In the genomic region with DNA sequence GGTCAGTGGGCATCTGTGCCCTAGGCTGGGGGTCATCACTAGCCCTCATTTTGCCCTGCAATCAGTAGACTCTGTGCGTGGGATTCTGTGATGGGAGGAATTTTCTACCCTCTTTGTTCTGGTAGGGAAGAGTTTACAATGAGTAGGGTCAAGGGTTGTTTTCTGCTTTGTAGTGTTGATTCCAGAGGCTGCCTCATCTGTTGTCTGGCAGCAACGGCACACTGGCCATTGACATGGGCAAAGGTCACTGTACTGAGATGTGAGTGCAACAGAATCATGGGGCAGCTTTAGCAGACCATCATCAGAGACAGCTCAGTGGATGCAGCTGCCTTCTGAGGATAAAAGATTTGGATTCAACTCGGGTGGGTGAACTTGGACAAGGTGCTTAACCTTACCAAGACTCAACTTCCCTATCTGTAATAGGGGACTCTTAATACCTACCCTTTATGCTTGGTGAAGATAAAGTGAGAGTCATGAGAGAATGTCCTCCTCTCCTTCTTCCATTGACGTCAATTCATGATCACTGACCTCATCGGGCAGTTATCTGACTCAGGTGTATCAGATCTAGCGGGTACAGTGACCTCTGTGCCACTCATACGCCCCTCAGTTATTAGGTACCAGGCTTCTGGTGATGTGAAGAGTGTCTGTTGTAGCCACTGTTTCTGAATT, we compare ENCODE assay signal across 15 cellular contexts.
"Had no signal": no experiment of that assay in that cellular context is flagged by ENCODE, and none has a peak within 500 bp of the region (broad histone marks: within the 10 kb centered on the region; RNA-seq: fewer than 3 reads in every experiment).

No MANE protein-coding gene starts in this region.

- H3K27ac Mint-ChIP-seq: activated CD4-positive, alpha-beta memory T cell treated with anti-CD3 and anti-CD28 coated beads for 36 hours; activated naive CD4-positive, alpha-beta T cell treated with anti-CD3 and anti-CD28 coated beads, Interleukin-2, amount 10 ng/mL, durations not matched to agents 7 days and 5 days had no signal

- H3K9me3 ChIP-seq: esophagus squamous epithelium, gastrocnemius medialis, prostate gland, thyroid gland had no signal

- H3K4me3 Mint-ChIP-seq: activated CD4-positive, alpha-beta memory T cell treated with anti-CD3 and anti-CD28 coated beads for 36 hours; activated naive CD4-positive, alpha-beta T cell treated with anti-CD3 and anti-CD28 coated beads, Interleukin-2, amount 10 ng/mL, durations not matched to agents 7 days and 5 days; naive B cell had no signal

- H3K27ac ChIP-seq: esophagus squamous epithelium, gastrocnemius medialis, prostate gland had no signal

- H3K36me3 Mint-ChIP-seq: activated CD4-positive, alpha-beta memory T cell treated with anti-CD3 and anti-CD28 coated beads for 36 hours; activated naive CD4-positive, alpha-beta T cell treated with anti-CD3 and anti-CD28 coated beads, Interleukin-2, amount 10 ng/mL, durations not matched to agents 7 days and 5 days; naive B cell had no signal

- H3K27me3 Mint-ChIP-seq: activated CD4-positive, alpha-beta memory T cell treated with anti-CD3 and anti-CD28 coated beads for 36 hours had no signal

- H3K36me3 ChIP-seq: esophagus squamous epithelium, gastrocnemius medialis, prostate gland, thyroid gland had no signal

- H3K4me1 ChIP-seq: gastrocnemius medialis had no signal

- H3K9me3 Mint-ChIP-seq: activated CD4-positive, alpha-beta memory T cell treated with anti-CD3 and anti-CD28 coated beads for 36 hours; activated naive CD4-positive, alpha-beta T cell treated with anti-CD3 and anti-CD28 coated beads, Interleukin-2, amount 10 ng/mL, durations not matched to agents 7 days and 5 days; naive B cell had no signal

- H3K4me3 ChIP-seq: coronary artery, esophagus squamous epithelium, gastrocnemius medialis, prostate gland, thyroid gland had no signal

- H3K27me3 ChIP-seq: gastrocnemius medialis, thyroid gland had no signal

- DNase-seq: activated CD4-positive, alpha-beta memory T cell treated with anti-CD3 and anti-CD28 coated beads for 36 hours; activated CD4-positive, alpha-beta T cell treated with anti-CD3 and anti-CD28 coated beads for 48 hours; activated effector memory CD4-positive, alpha-beta T cell treated with anti-CD3 and anti-CD28 coated beads, Interleukin-2, amount 50 U/mL, for 16 hours; activated naive CD4-positive, alpha-beta T cell treated with anti-CD3 and anti-CD28 coated beads, Interleukin-2, amount 10 ng/mL, durations not matched to agents 7 days and 5 days; cerebellar nuclear complex; esophagus squamous epithelium; gastrocnemius medialis; hypothalamus; mesenchymal stem cell; naive B cell; stimulated activated CD4-positive, alpha-beta T cell treated with anti-CD3 and anti-CD28 coated beads, Interleukin-4, amount 100 ng/mL, for 24 hours; stimulated activated naive CD8-positive, alpha-beta T cell treated with anti-CD3 and anti-CD28 coated beads, Interleukin-15, Interleukin-2, amounts not matched to agents 100 U/mL and 50 U/mL, for 24 hours had no signal

- ATAC-seq: gastrocnemius medialis; stimulated activated naive CD8-positive, alpha-beta T cell treated with anti-CD3 and anti-CD28 coated beads, Interleukin-15, Interleukin-2, amounts not matched to agents 100 U/mL and 50 U/mL, for 24 hours had no signal
